Comparison of ENCODE assay signal across 21 cellular contexts in the genomic region with DNA sequence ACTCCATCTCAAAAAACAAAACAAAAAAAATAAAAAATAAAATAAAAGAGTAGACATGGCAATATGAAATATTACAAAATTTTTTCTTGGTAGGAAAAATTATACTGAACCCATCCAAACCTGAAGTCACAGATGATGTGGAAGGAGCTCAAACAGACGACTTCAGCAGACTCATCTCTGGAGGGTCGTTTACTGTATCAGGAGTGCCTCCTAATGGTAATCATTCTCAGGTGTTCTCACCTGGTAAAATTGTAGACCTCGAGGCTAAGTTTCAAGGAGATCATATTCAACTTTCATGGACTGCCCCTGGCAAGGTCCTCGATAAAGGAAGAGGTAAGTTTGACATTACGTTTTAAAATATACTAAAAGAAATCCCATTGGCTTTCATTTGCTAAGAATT.
"Had no signal": no experiment of that assay in that cellular context is flagged by ENCODE, and none has a peak within 500 bp of the region (broad histone marks: within the 10 kb centered on the region; RNA-seq: fewer than 3 reads in every experiment).

No MANE protein-coding gene starts in this region.

- H3K27ac Mint-ChIP-seq: activated CD4-positive, alpha-beta memory T cell treated with anti-CD3 and anti-CD28 coated beads for 36 hours; activated CD4-positive, alpha-beta T cell treated with anti-CD3 and anti-CD28 coated beads for 36 hours; activated CD8-positive, alpha-beta memory T cell treated with anti-CD3 and anti-CD28 coated beads, Interleukin-2, amount 10 ng/mL, durations not matched to agents 7 days and 5 days; activated naive CD8-positive, alpha-beta T cell treated with anti-CD3 and anti-CD28 coated beads for 36 hours; activated T-helper 17 cell treated with anti-CD3 and anti-CD28 coated beads, Interleukin-2, amount 50 U/mL, for 72 hours; dendritic cell treated with granulocyte-macrophage colony-stimulating factor and Interleukin-4, amounts not matched to agents 40 ng/mL and 50 ng/mL, for 4 days; nephron progenitor cell; stimulated activated effector memory CD8-positive, alpha-beta T cell treated with anti-CD3 and anti-CD28 coated beads, Interleukin-12 subunit alpha, Interleukin-12 subunit beta, amount 100 ng/mL, for 72 hours; T-helper 2 cell treated with Interferon-gamma antibody and Interleukin-4, amounts not matched to agents 5 μg/mL and 100 μg/mL, for 36 hours had no signal

- H3K4me3 Mint-ChIP-seq: activated CD4-positive, alpha-beta memory T cell treated with anti-CD3 and anti-CD28 coated beads for 36 hours; activated CD4-positive, alpha-beta T cell treated with anti-CD3 and anti-CD28 coated beads for 36 hours; activated CD8-positive, alpha-beta memory T cell treated with anti-CD3 and anti-CD28 coated beads, Interleukin-2, amount 10 ng/mL, durations not matched to agents 7 days and 5 days; activated naive CD8-positive, alpha-beta T cell treated with anti-CD3 and anti-CD28 coated beads for 36 hours; activated T-helper 17 cell treated with anti-CD3 and anti-CD28 coated beads, Interleukin-2, amount 50 U/mL, for 72 hours; dendritic cell treated with granulocyte-macrophage colony-stimulating factor and Interleukin-4, amounts not matched to agents 40 ng/mL and 50 ng/mL, for 4 days; nephron progenitor cell; stimulated activated effector memory CD8-positive, alpha-beta T cell treated with anti-CD3 and anti-CD28 coated beads, Interleukin-12 subunit alpha, Interleukin-12 subunit beta, amount 100 ng/mL, for 72 hours; T-helper 2 cell treated with Interferon-gamma antibody and Interleukin-4, amounts not matched to agents 5 μg/mL and 100 μg/mL, for 36 hours had no signal

- H3K36me3 ChIP-seq: cardiac muscle cell, left ventricle myocardium inferior, thoracic aorta, upper lobe of right lung had no signal

- H3K4me1 Mint-ChIP-seq: activated CD4-positive, alpha-beta T cell treated with anti-CD3 and anti-CD28 coated beads for 36 hours; activated CD8-positive, alpha-beta memory T cell treated with anti-CD3 and anti-CD28 coated beads, Interleukin-2, amount 10 ng/mL, durations not matched to agents 7 days and 5 days; activated naive CD8-positive, alpha-beta T cell treated with anti-CD3 and anti-CD28 coated beads for 36 hours; activated T-helper 17 cell treated with anti-CD3 and anti-CD28 coated beads, Interleukin-2, amount 50 U/mL, for 72 hours; nephron progenitor cell; stimulated activated effector memory CD8-positive, alpha-beta T cell treated with anti-CD3 and anti-CD28 coated beads, Interleukin-12 subunit alpha, Interleukin-12 subunit beta, amount 100 ng/mL, for 72 hours had no signal

- H3K27ac ChIP-seq: cardiac muscle cell, left ventricle myocardium inferior, thoracic aorta, upper lobe of right lung had no signal

- H3K9me3 Mint-ChIP-seq: activated CD4-positive, alpha-beta memory T cell treated with anti-CD3 and anti-CD28 coated beads for 36 hours; activated naive CD8-positive, alpha-beta T cell treated with anti-CD3 and anti-CD28 coated beads for 36 hours; activated T-helper 17 cell treated with anti-CD3 and anti-CD28 coated beads, Interleukin-2, amount 50 U/mL, for 72 hours; dendritic cell treated with granulocyte-macrophage colony-stimulating factor and Interleukin-4, amounts not matched to agents 40 ng/mL and 50 ng/mL, for 4 days; nephron progenitor cell; stimulated activated effector memory CD8-positive, alpha-beta T cell treated with anti-CD3 and anti-CD28 coated beads, Interleukin-12 subunit alpha, Interleukin-12 subunit beta, amount 100 ng/mL, for 72 hours; T-helper 2 cell treated with Interferon-gamma antibody and Interleukin-4, amounts not matched to agents 5 μg/mL and 100 μg/mL, for 36 hours had no signal

- H3K27me3 ChIP-seq: cardiac muscle cell, upper lobe of right lung had no signal

- H3K9me3 ChIP-seq: left ventricle myocardium inferior, thoracic aorta, upper lobe of right lung had no signal

- DNase-seq: activated CD4-positive, alpha-beta memory T cell treated with anti-CD3 and anti-CD28 coated beads for 36 hours; activated CD4-positive, alpha-beta T cell treated with anti-CD3 and anti-CD28 coated beads for 36 hours; activated CD8-positive, alpha-beta memory T cell treated with anti-CD3 and anti-CD28 coated beads, Interleukin-2, amount 10 ng/mL, durations not matched to agents 7 days and 5 days; activated naive CD4-positive, alpha-beta T cell; activated naive CD8-positive, alpha-beta T cell treated with anti-CD3 and anti-CD28 coated beads for 36 hours; amniotic stem cell; effector CD8-positive, alpha-beta T cell; left ventricle myocardium inferior; mammary epithelial cell; nephron progenitor cell; nucleus accumbens; stimulated activated CD4-positive, alpha-beta T cell treated with anti-CD3 and anti-CD28 coated beads, Interleukin-4, amount 100 ng/mL, for 24 hours; upper lobe of right lung had no signal

- H3K4me1 ChIP-seq: left ventricle myocardium inferior, upper lobe of right lung had no signal

- ATAC-seq: activated CD4-positive, alpha-beta T cell treated with anti-CD3 and anti-CD28 coated beads for 36 hours; activated CD8-positive, alpha-beta memory T cell treated with anti-CD3 and anti-CD28 coated beads, Interleukin-2, amount 10 ng/mL, durations not matched to agents 7 days and 5 days; activated T-helper 17 cell treated with anti-CD3 and anti-CD28 coated beads, Interleukin-2, amount 50 U/mL, for 72 hours; sciatic nerve; stimulated activated effector memory CD8-positive, alpha-beta T cell treated with anti-CD3 and anti-CD28 coated beads, Interleukin-12 subunit alpha, Interleukin-12 subunit beta, amount 100 ng/mL, for 72 hours; upper lobe of right lung had no signal

- H3K27me3 Mint-ChIP-seq: activated CD4-positive, alpha-beta memory T cell treated with anti-CD3 and anti-CD28 coated beads for 36 hours; activated CD4-positive, alpha-beta T cell treated with anti-CD3 and anti-CD28 coated beads for 36 hours; activated CD8-positive, alpha-beta memory T cell treated with anti-CD3 and anti-CD28 coated beads, Interleukin-2, amount 10 ng/mL, durations not matched to agents 7 days and 5 days; activated naive CD8-positive, alpha-beta T cell treated with anti-CD3 and anti-CD28 coated beads for 36 hours; dendritic cell treated with granulocyte-macrophage colony-stimulating factor and Interleukin-4, amounts not matched to agents 40 ng/mL and 50 ng/mL, for 4 days had no signal

- H3K4me3 ChIP-seq: cardiac muscle cell, left ventricle myocardium inferior, smooth muscle cell, thoracic aorta, upper lobe of right lung had no signal

- H3K36me3 Mint-ChIP-seq: activated CD4-positive, alpha-beta memory T cell treated with anti-CD3 and anti-CD28 coated beads for 36 hours; activated CD8-positive, alpha-beta memory T cell treated with anti-CD3 and anti-CD28 coated beads, Interleukin-2, amount 10 ng/mL, durations not matched to agents 7 days and 5 days; activated naive CD8-positive, alpha-beta T cell treated with anti-CD3 and anti-CD28 coated beads for 36 hours; stimulated activated effector memory CD8-positive, alpha-beta T cell treated with anti-CD3 and anti-CD28 coated beads, Interleukin-12 subunit alpha, Interleukin-12 subunit beta, amount 100 ng/mL, for 72 hours had no signal
